In the genomic region with DNA sequence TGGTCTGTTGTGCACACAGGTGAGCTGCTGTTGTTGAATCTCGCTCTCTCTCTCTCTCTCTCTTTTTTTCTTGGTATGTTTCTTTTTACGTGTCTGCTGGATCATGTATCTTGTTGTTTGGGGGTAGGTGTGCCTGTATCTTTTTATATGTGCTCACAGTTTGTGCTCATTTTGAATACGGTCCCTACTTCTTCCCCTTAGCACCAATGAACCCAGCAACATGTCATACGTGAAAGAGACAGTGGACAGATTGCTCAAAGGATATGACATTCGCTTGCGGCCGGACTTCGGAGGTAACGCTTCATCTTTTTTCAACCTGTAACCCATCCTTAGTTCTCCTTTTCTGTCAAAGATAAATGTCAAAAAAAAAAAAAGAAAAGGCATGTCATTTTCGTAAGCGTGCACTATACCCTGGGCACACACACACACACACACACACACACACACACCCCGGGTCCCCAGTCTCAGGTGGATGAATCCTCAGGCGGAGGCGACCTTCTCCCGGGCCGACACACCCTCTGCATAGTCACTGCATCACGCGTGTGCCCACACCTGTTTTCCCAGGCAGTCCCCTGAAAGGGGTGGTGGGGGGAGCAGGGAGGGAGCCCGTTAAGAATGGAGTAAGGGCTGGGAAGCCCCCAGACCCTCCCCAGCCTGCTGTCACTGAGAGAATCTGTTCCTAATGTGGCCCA, we compare ENCODE assay signal across 9 cellular contexts. TPM values are rescaled to one million over a fixed set of nuclear protein-coding genes. Genes with fewer than 3 reads are reported as not detected.
DNase-seq lines count a peak whose midpoint lies in the region; ATAC-seq, FAIRE-seq and TF ChIP-seq lines count a peak whose summit lies in the region.
"Had no signal": no experiment of that assay in that cellular context is flagged by ENCODE, and none has a peak within 500 bp of the region (broad histone marks: within the 10 kb centered on the region; RNA-seq: fewer than 3 reads in every experiment).

No MANE protein-coding gene starts in this region.

- intact Hi-C loops in Caco-2 (cut with micrococcal nuclease; ENCODE audit: unreplicated experiment), result loop anchor here (1.0 to 5.0 kb wide), 9 partner anchors 29 to 703 kb away; no protein-coding TSS in a partner anchor
- intact Hi-C loops in spleen (cut with DNase I; ENCODE audit: low total_unique reads), result no loop called here

- H3K36me3 ChIP-seq in Caco-2 (ENCODE audit: control insufficient read depth, insufficient read depth, low read length) (no peaks in the 10 kb centered on the region), astrocyte (ENCODE audit: insufficient read depth, low read length) (no peaks in the 10 kb centered on the region), iPS-18a (ENCODE audit: control insufficient read depth, low read depth, low read length) (no peaks in the 10 kb centered on the region), spleen (no peaks in the 10 kb centered on the region)

- H3K4me3 Mint-ChIP-seq in Caco-2 (ENCODE audit: unreplicated experiment), result peak overlapping the region; percentile 97
- peak overlapping the region; percentile 86 for H3K4me3 Mint-ChIP-seq in astrocyte (ENCODE audit: unreplicated experiment)

- TF ChIP-seq POLR2A in spleen (IDR thresholded peaks at IDR 0.05) (no peak), H54 (IDR thresholded peaks at IDR 0.05; ENCODE audit: low read depth, low read length) (no peak)

- H3K4me1 ChIP-seq in Caco-2 (no peaks in the 10 kb centered on the region; the same call in none of the 2 replicates), astrocyte (ENCODE audit: insufficient read depth, low read length) (peaks cover 9% of the 10 kb centered on the region), iPS-18a (ENCODE audit: control insufficient read depth, low read depth, low read length) (peaks cover 5% of the 10 kb centered on the region), spleen (peaks cover 0 to 23% (median 16%) of the 10 kb centered on the region in 6 donors)

- FAIRE-seq in astrocyte (lab: Jason Lieb, UNC), result no peak
- no peak for FAIRE-seq in H54 (lab: Jason Lieb, UNC)

- ATAC-seq in HG03045 (IDR thresholded peaks at IDR 0.05; ENCODE audit: unreplicated experiment), result peak; percentile 13

- DNase-seq in Caco-2 (peak; percentile 36 to 40), astrocyte (ENCODE audit: low read depth) (no peak), spleen (no peak), NCI-H345 (lab: John Stamatoyannopoulos, UW) (no peak), H54 (ENCODE audit: insufficient read length, low spot score) (no peak), NCI-H1105 (lab: John Stamatoyannopoulos, UW) (no peak)

- peak overlapping the region; percentile 67 for H3K4me3 ChIP-seq in Caco-2 (ENCODE audit: low read depth, low read length)
- peak overlapping the region; percentile 77 for H3K4me3 ChIP-seq in astrocyte (ENCODE audit: insufficient read depth, low read depth, low read length)
- peak overlapping the region; percentile 96 for H3K4me3 ChIP-seq in iPS-18a (ENCODE audit: low read length)
- H3K4me3 ChIP-seq in spleen, result peak overlapping the region; percentile 18 to 66 (median 32)

- POLR2A ChIA-PET in Caco-2 (lab: Charles Lee), result no interaction called here

- H3K27me3 Mint-ChIP-seq in Caco-2 (ENCODE audit: insufficient read depth, unreplicated experiment), result no peaks in the 10 kb centered on the region
- H3K27me3 Mint-ChIP-seq in astrocyte (ENCODE audit: low read depth, unreplicated experiment), result peaks cover 9% of the 10 kb centered on the region

- WGBS in spleen, 5 donors, result 1 to 4% (median 2%) methylated on average over 18 to 19 of the region's 19 CpGs

- H3K27ac Mint-ChIP-seq in Caco-2 (ENCODE audit: unreplicated experiment) (peak overlapping the region; percentile 63), astrocyte (ENCODE audit: unreplicated experiment) (no peak overlapping the region)

- no peaks in the 10 kb centered on the region for H3K9me3 Mint-ChIP-seq in Caco-2 (ENCODE audit: unreplicated experiment)
- H3K9me3 Mint-ChIP-seq in astrocyte (ENCODE audit: unreplicated experiment), result no peaks in the 10 kb centered on the region

- no peaks in the 10 kb centered on the region for H3K9me3 ChIP-seq in Caco-2
- H3K9me3 ChIP-seq in astrocyte (ENCODE audit: insufficient read depth, low read depth, low read length), result no peaks in the 10 kb centered on the region
- H3K9me3 ChIP-seq in iPS-18a (ENCODE audit: control insufficient read depth, low read depth, low read length), result no peaks in the 10 kb centered on the region
- H3K9me3 ChIP-seq in spleen, result no peaks in the 10 kb centered on the region

- BruUV-seq in Caco-2 (replicated peaks; lab: Mats Ljungman, UMichigan), result no TSS peak

- peaks cover 6% of the 10 kb centered on the region for H3K4me1 Mint-ChIP-seq in Caco-2 (ENCODE audit: low read depth, unreplicated experiment)
- H3K4me1 Mint-ChIP-seq in astrocyte (ENCODE audit: low read depth, unreplicated experiment), result no peaks in the 10 kb centered on the region

- peak overlapping the region; percentile 99 for H3K4me2 ChIP-seq in astrocyte (ENCODE audit: low read length)

- H3K9ac ChIP-seq in astrocyte (ENCODE audit: low read length), result peak overlapping the region; percentile 75
- H3K9ac ChIP-seq in iPS-18a (ENCODE audit: low read length), result no peak overlapping the region

- H3K79me2 ChIP-seq in astrocyte (ENCODE audit: insufficient read depth, low read length), result no peaks in the 10 kb centered on the region

- peak overlapping the region; percentile 83 for H2AFZ ChIP-seq in astrocyte (ENCODE audit: low read depth, low read length)

- no peaks in the 10 kb centered on the region for H4K20me1 ChIP-seq in astrocyte (ENCODE audit: insufficient read depth, low read length)

- no peak for TF ChIP-seq CTCF in Caco-2 (IDR thresholded peaks at IDR 0.05; ENCODE audit: insufficient read depth in 1 of 2, low read depth in 1 of 2, low read length in 1 of 2, severe bottlenecking in 1 of 2, unreplicated experiment in 1 of 2)
- TF ChIP-seq CTCF in astrocyte (IDR thresholded peaks at IDR 0.05; ENCODE audit: insufficient read depth, low read depth, low read length), result no peak
- TF ChIP-seq CTCF in spleen (IDR thresholded peaks at IDR 0.05 in 8 of 11, conservative IDR thresholded peaks at IDR 0.05 in 3 of 11), result no peak

- CTCF ChIA-PET in Caco-2 (lab: Charles Lee), result interaction anchor here (0.7 to 1.0 kb wide), 4 partner anchors 91 to 702 kb away, joined by 3 to 7 read pairs (median 4); no protein-coding TSS in a partner anchor

- H3K27me3 ChIP-seq in Caco-2 (replicated peaks; ENCODE audit: control insufficient read depth, insufficient read depth, low read length) (no peaks in the 10 kb centered on the region), astrocyte (ENCODE audit: insufficient read depth, low read length) (no peaks in the 10 kb centered on the region), iPS-18a (ENCODE audit: control insufficient read depth, insufficient read depth, low read length) (peaks cover 19% of the 10 kb centered on the region), spleen (replicated peaks in 1 of 7) (peaks cover 0 to 53% (median 28%) of the 10 kb centered on the region in 7 donors)

- H3K36me3 Mint-ChIP-seq in Caco-2 (ENCODE audit: insufficient read depth, unreplicated experiment) (peaks cover 10% of the 10 kb centered on the region), astrocyte (ENCODE audit: low read depth, unreplicated experiment) (no peaks in the 10 kb centered on the region)

- H3K27ac ChIP-seq in astrocyte (ENCODE audit: low read depth, low read length) (no peak overlapping the region), iPS-18a (ENCODE audit: low read length) (no peak overlapping the region), spleen (no peak overlapping the region)

RNA-seq across cellular contexts. Expression of gene GABRB1, which starts 0.5 kb away (rescaled TPM):
- total RNA-seq in Caco-2 (2022), result 9.2 and 10.3 TPM in 2 replicates
- not detected in 2 replicates for total RNA-seq in astrocyte
- total RNA-seq in spleen, result not detected
- polyA plus RNA-seq in spleen, result not detected

RNA-seq across cellular contexts. Expression of gene GABRA4, which starts 38.5 kb away (rescaled TPM):
- total RNA-seq in Caco-2 (2022) (7.9 and 8.1 TPM in 2 replicates), astrocyte (not detected in 2 replicates), spleen (under 1 TPM in 2 of 7 donors, not detected in 5; 0.03 to 0.05 TPM)
- under 1 TPM in 2 of 3 donors, not detected in 1; under 0.01 to 0.10 TPM for polyA plus RNA-seq in spleen
- total RNA-seq: glomerular endothelial cell had no signal

Comparison
In these comparisons a context has a peak if more than half of its experiments do, and no peak if none do; other contexts are left out.
1. DNase-seq: peak in Caco-2 (2 of 2); none in astrocyte (single experiment), spleen (single experiment), NCI-H345 (single experiment), H54 (single experiment) and NCI-H1105 (single experiment).
2. H3K4me3 ChIP-seq: peak in every context shown above with its lines; median percentile 96 in iPS-18a; 77 in astrocyte; 67 in Caco-2; 32 in spleen.